ENCODE assay signal across 27 cellular contexts in the genomic region with DNA sequence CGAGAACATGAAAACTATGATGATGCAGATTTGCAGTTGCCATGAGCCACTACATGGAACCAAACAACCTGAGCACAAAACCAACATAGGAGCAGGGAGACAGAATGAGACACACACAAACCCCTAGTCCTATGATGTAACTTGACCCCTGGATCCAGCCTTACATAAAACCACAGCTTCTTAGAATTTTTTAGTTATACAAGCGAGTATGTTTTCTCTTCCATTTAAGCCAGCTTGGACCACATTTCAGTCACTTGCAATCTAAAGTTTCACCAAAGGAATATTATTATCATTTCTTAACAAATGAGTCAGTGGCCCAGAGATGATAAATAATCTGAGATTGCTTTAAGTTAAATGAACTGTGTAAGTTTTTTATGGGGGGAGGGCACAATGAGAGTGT. TPM values are rescaled to one million over a fixed set of nuclear protein-coding genes. Genes with fewer than 3 reads are reported as not detected.
DNase-seq lines count a peak whose midpoint lies in the region; ATAC-seq, FAIRE-seq and TF ChIP-seq lines count a peak whose summit lies in the region.
"Had no signal": no experiment of that assay in that cellular context is flagged by ENCODE, and none has a peak within 500 bp of the region (broad histone marks: within the 10 kb centered on the region; RNA-seq: fewer than 3 reads in every experiment).

No MANE protein-coding gene starts in this region.

- TF ChIP-seq RAD21 in HepG2 (CRISPR knock-in tag; IDR thresholded peaks at IDR 0.05) = no peak

- no peak overlapping the region for H3K4ac ChIP-seq in mesenchymal stem cell (ENCODE audit: low read depth in 1 of 2, low read length in 2 of 2)

- H3K36me3 Mint-ChIP-seq in astrocyte (ENCODE audit: low read depth, unreplicated experiment) = no peaks in the 10 kb centered on the region
- H3K36me3 Mint-ChIP-seq: activated naive CD4-positive, alpha-beta T cell treated with anti-CD3 and anti-CD28 coated beads, Interleukin-2, amount 50 U/mL, for 24 hours; brain had no signal

- no peak overlapping the region for H4K8ac ChIP-seq in mesenchymal stem cell (ENCODE audit: low read length)

- no peak overlapping the region for H2BK5ac ChIP-seq in mesenchymal stem cell (ENCODE audit: low read depth, low read length, poor library complexity, severe bottlenecking)

- H3K27me3 ChIP-seq in astrocyte (ENCODE audit: insufficient read depth, low read length) (no peaks in the 10 kb centered on the region), HepG2 (ENCODE audit: control insufficient read depth in 1 of 2, insufficient read depth in 2 of 2, low read length in 2 of 2) (0 out of 5 replicates have a peak, but pooled peaks cover 0 to under 1% of the 10 kb centered on the region in 2 experiments), mesenchymal stem cell (ENCODE audit: control insufficient read depth in 1 of 2, insufficient read depth in 1 of 2, low read length in 2 of 2) (peaks cover 0 to 4% of the 10 kb centered on the region in 2 experiments)
- H3K27me3 ChIP-seq: sigmoid colon, uterus had no signal

- in situ Hi-C loops in HepG2 (cut with HindIII; ENCODE audit: extremely low pct_ligation_motif_present, low pct_unique_long_range_greater_than_20kb) = loop anchor here (10.0 kb wide), 2 partner anchors 148 to 178 kb away; no protein-coding TSS in a partner anchor

- H3K4me1 Mint-ChIP-seq in astrocyte (ENCODE audit: low read depth, unreplicated experiment) = peaks cover 4% of the 10 kb centered on the region
- H3K4me1 Mint-ChIP-seq: activated naive CD4-positive, alpha-beta T cell treated with anti-CD3 and anti-CD28 coated beads, Interleukin-2, amount 50 U/mL, for 24 hours; H9; nephron progenitor cell had no signal

- no peak overlapping the region for H2AK5ac ChIP-seq in mesenchymal stem cell (ENCODE audit: low read length, severe bottlenecking)

- no peaks in the 10 kb centered on the region for H3K79me1 ChIP-seq in mesenchymal stem cell (replicated peaks; ENCODE audit: low read length, poor library complexity, severe bottlenecking)

- H3K79me2 ChIP-seq in astrocyte (ENCODE audit: insufficient read depth, low read length) = peaks cover 81% of the 10 kb centered on the region
- no peaks in the 10 kb centered on the region for H3K79me2 ChIP-seq in HepG2 (ENCODE audit: insufficient read depth, low read length)

- H3K9ac ChIP-seq in astrocyte (ENCODE audit: low read length) (peak overlapping the region; percentile 19), HepG2 (ENCODE audit: insufficient read depth, low read depth, low read length) (no peak overlapping the region), mesenchymal stem cell (ENCODE audit: low read length) (no peak overlapping the region)

- no peak overlapping the region for H4K91ac ChIP-seq in mesenchymal stem cell (ENCODE audit: low read length)

- H2AFZ ChIP-seq in astrocyte (ENCODE audit: low read depth, low read length) (no peak overlapping the region), HepG2 (ENCODE audit: low read length) (no peak overlapping the region), mesenchymal stem cell (ENCODE audit: low read depth, low read length) (no peak overlapping the region)

- TF ChIP-seq CTCF in astrocyte (IDR thresholded peaks at IDR 0.05; ENCODE audit: insufficient read depth, low read depth, low read length) = no peak
- TF ChIP-seq CTCF in fibroblast of the aortic adventitia (IDR thresholded peaks at IDR 0.05; ENCODE audit: insufficient read depth, low read length) = no peak
- TF ChIP-seq CTCF in HepG2 (CRISPR knock-in tag; IDR thresholded peaks at IDR 0.05) = no peak

- H3K23ac ChIP-seq in mesenchymal stem cell (ENCODE audit: low read length in 2 of 2) = no peak overlapping the region

- TF ChIP-seq EP300 in HepG2 (IDR thresholded peaks at IDR 0.05; ENCODE audit: low read depth in 2 of 2, low read length in 2 of 2) = no peak
- no peak for TF ChIP-seq EP300 in HepG2 (CRISPR knock-in tag; IDR thresholded peaks at IDR 0.05; ENCODE audit: borderline replicate concordance)

- H3K9me3 Mint-ChIP-seq in astrocyte (ENCODE audit: unreplicated experiment) = no peaks in the 10 kb centered on the region
- H3K9me3 Mint-ChIP-seq: activated naive CD4-positive, alpha-beta T cell treated with anti-CD3 and anti-CD28 coated beads, Interleukin-2, amount 50 U/mL, for 24 hours; brain; H9; nephron progenitor cell had no signal

- FAIRE-seq in astrocyte (lab: Jason Lieb, UNC) (no peak), HepG2 (lab: Jason Lieb, UNC) (no peak)
- FAIRE-seq: endometrium, islet of Langerhans, K562 had no signal

- DNase-seq in GM03348 (ENCODE audit: low spot score) (peak; percentile 33), astrocyte (ENCODE audit: low read depth) (peak; percentile 98), fibroblast of the aortic adventitia (ENCODE audit: low read depth) (peak; percentile 86), stromal cell of bone marrow (ENCODE audit: low read depth) (peak; percentile 63), HepG2 (ENCODE audit: low spot score) (no peak), mesenchymal stem cell (no peak)
- DNase-seq: activated CD4-positive, alpha-beta T cell treated with anti-CD3 and anti-CD28 coated beads for 48 hours; AML-193; DMS53; foreskin keratinocyte; H9; hippocampal formation; MV-4-11; NCI-H2171; NCI-H526; nephron progenitor cell; posterior cingulate gyrus; RPMI8226; sigmoid colon; uterus had no signal

- POLR2A ChIA-PET in HepG2 (lab: Yijun Ruan, JAX) = no interaction called here

- no peak overlapping the region for H2BK120ac ChIP-seq in mesenchymal stem cell (ENCODE audit: low read depth, low read length)

- H3K27ac ChIP-seq in astrocyte (ENCODE audit: low read depth, low read length) (peak overlapping the region; percentile 73), HepG2 (ENCODE audit: extremely low read length, insufficient read depth, low read length) (no peak overlapping the region), mesenchymal stem cell (ENCODE audit: low read length, poor library complexity, severe bottlenecking) (no peak overlapping the region)
- H3K27ac ChIP-seq: coronary artery, foreskin keratinocyte, sigmoid colon, uterus had no signal

- H3K18ac ChIP-seq in mesenchymal stem cell (ENCODE audit: low read depth in 1 of 2, low read length in 2 of 2) = no peak overlapping the region

- intact Hi-C loops in HepG2 (cut with micrococcal nuclease; ENCODE audit: unreplicated experiment) = no loop called here

- no peak for TF ChIP-seq POLR2A in HepG2 (IDR thresholded peaks at IDR 0.05; ENCODE audit: insufficient read depth in 1 of 2, low read depth in 2 of 2, low read length in 2 of 2)

- no peak overlapping the region for H2BK15ac ChIP-seq in mesenchymal stem cell (ENCODE audit: low read depth, poor library complexity, severe bottlenecking)

- H3K36me3 ChIP-seq in astrocyte (ENCODE audit: insufficient read depth, low read length) = no peaks in the 10 kb centered on the region
- H3K36me3 ChIP-seq in HepG2 (replicated peaks in 1 of 2; ENCODE audit: control insufficient read depth in 1 of 2, insufficient read depth in 2 of 2, low read length in 2 of 2) = no peaks in the 10 kb centered on the region
- H3K36me3 ChIP-seq in mesenchymal stem cell (ENCODE audit: control insufficient read depth in 1 of 2, insufficient read depth in 2 of 2, low read depth in 1 of 2, low read length in 2 of 2) = peaks cover 0 to 4% of the 10 kb centered on the region in 2 experiments
- H3K36me3 ChIP-seq: sigmoid colon, uterus had no signal

- H3K4me3 Mint-ChIP-seq in astrocyte (ENCODE audit: unreplicated experiment) = no peak overlapping the region
- H3K4me3 Mint-ChIP-seq: activated naive CD4-positive, alpha-beta T cell treated with anti-CD3 and anti-CD28 coated beads, Interleukin-2, amount 50 U/mL, for 24 hours; brain; H9; nephron progenitor cell had no signal

- peaks cover 36% of the 10 kb centered on the region for H3K4me1 ChIP-seq in astrocyte (ENCODE audit: insufficient read depth, low read length)
- H3K4me1 ChIP-seq in HepG2 (ENCODE audit: insufficient read depth, low read length) = no peaks in the 10 kb centered on the region
- H3K4me1 ChIP-seq in mesenchymal stem cell (ENCODE audit: control insufficient read depth, insufficient read depth, low read depth, low read length) = peaks cover 2% of the 10 kb centered on the region
- H3K4me1 ChIP-seq: foreskin keratinocyte, uterus had no signal

- H4K20me1 ChIP-seq in astrocyte (ENCODE audit: insufficient read depth, low read length) (peaks cover 1% of the 10 kb centered on the region), HepG2 (ENCODE audit: insufficient read depth, low read length) (no peaks in the 10 kb centered on the region)

- 2% methylated on average over 2 of the region's 2 CpGs for WGBS in HepG2 (ENCODE audit: low lambda C conversion rate)
- WGBS in mesenchymal stem cell = 68% methylated on average over 2 of the region's 2 CpGs

- ATAC-seq in HepG2 = no peak
- ATAC-seq in HG03097 (IDR thresholded peaks at IDR 0.05; ENCODE audit: low FRiP score, unreplicated experiment) = no peak
- ATAC-seq: foreskin keratinocyte, K562 had no signal

- H3K9me3 ChIP-seq in astrocyte (ENCODE audit: insufficient read depth, low read depth, low read length) (no peaks in the 10 kb centered on the region), HepG2 (ENCODE audit: low read length) (no peaks in the 10 kb centered on the region), mesenchymal stem cell (ENCODE audit: control insufficient read depth, low read length) (no peaks in the 10 kb centered on the region)
- H3K9me3 ChIP-seq: sigmoid colon, uterus had no signal

- peaks cover 17% of the 10 kb centered on the region for H3K27me3 Mint-ChIP-seq in astrocyte (ENCODE audit: low read depth, unreplicated experiment)

- H2BK12ac ChIP-seq in mesenchymal stem cell (ENCODE audit: low read length in 2 of 2) = no peak overlapping the region

- H3K4me3 ChIP-seq in astrocyte (ENCODE audit: insufficient read depth, low read depth, low read length) (no peak overlapping the region), fibroblast of the aortic adventitia (ENCODE audit: low read depth, low read length) (no peak overlapping the region), HepG2 (replicated peaks in 1 of 3; ENCODE audit: insufficient read depth in 1 of 3, low read depth in 2 of 3, low read length in 3 of 3) (no peak overlapping the region), mesenchymal stem cell (ENCODE audit: insufficient read depth in 1 of 2, low read depth in 1 of 2, low read length in 2 of 2) (no peak overlapping the region)
- H3K4me3 ChIP-seq: coronary artery, K562, sigmoid colon, uterus had no signal

- H3K4me2 ChIP-seq in astrocyte (ENCODE audit: low read length) = peak overlapping the region; percentile 36
- no peak overlapping the region for H3K4me2 ChIP-seq in HepG2 (ENCODE audit: low read depth, low read length)
- no peak overlapping the region for H3K4me2 ChIP-seq in mesenchymal stem cell (ENCODE audit: low read length, poor library complexity, severe bottlenecking)

- CTCF ChIA-PET in HepG2 (lab: Yijun Ruan, JAX; ENCODE audit: low intra/inter-chr PET ratio, low total read pairs) = no interaction called here

- BruUV-seq in HepG2 (replicated peaks; lab: Mats Ljungman, UMichigan) = no TSS peak

- H3K14ac ChIP-seq in mesenchymal stem cell (ENCODE audit: low read length in 2 of 2) = no peak overlapping the region

- no peak overlapping the region for H3K27ac Mint-ChIP-seq in astrocyte (ENCODE audit: unreplicated experiment)
- H3K27ac Mint-ChIP-seq: activated naive CD4-positive, alpha-beta T cell treated with anti-CD3 and anti-CD28 coated beads, Interleukin-2, amount 50 U/mL, for 24 hours; brain; H9; nephron progenitor cell had no signal

RNA-seq across cellular contexts. Expression of gene SPOCK1, which starts 6.8 kb away (rescaled TPM):
- total RNA-seq in astrocyte = 53.5 and 71.0 TPM in 2 replicates
- total RNA-seq in fibroblast of the aortic adventitia (ENCODE audit: low replicate concordance) = 174 and 196 TPM in 2 replicates
- 0.18 TPM in 1 of 2 replicates, not detected in the other for total RNA-seq in HepG2 (2016; rRNA removed; fragmentation: Illumina TruSeq; extraction: Trizol)
- total RNA-seq in HepG2 (2016; cell fraction: cytosol; rRNA removed; fragmentation: Illumina TruSeq; extraction: Trizol; ENCODE audit: low read depth) = not detected in 2 replicates
- not detected in 2 replicates for total RNA-seq in HepG2 (2016; cell fraction: insoluble cytoplasmic fraction; rRNA removed; fragmentation: Illumina TruSeq; extraction: Trizol)
- not detected in 2 replicates for total RNA-seq in HepG2 (2016; cell fraction: membrane; rRNA removed; fragmentation: Illumina TruSeq; extraction: Trizol)
- not detected in 2 replicates for total RNA-seq in HepG2 (2016; cell fraction: nucleus; rRNA removed; fragmentation: Illumina TruSeq; extraction: Trizol)
- polyA plus RNA-seq in HepG2 (2011; rRNA removed) = 0.08 and 0.29 TPM in 2 replicates
- 0.01 and 0.08 TPM in 2 replicates for polyA plus RNA-seq in HepG2 (2011; cell fraction: cytosol; rRNA removed)
- polyA plus RNA-seq in HepG2 (2011; cell fraction: nucleus; rRNA removed) = 0.21 TPM in 1 of 2 replicates, not detected in the other
- polyA plus RNA-seq in HepG2 (2012) = not detected in 2 replicates
- polyA plus RNA-seq in HepG2 (2016; cell fraction: cytosol; fragmentation: Illumina TruSeq; extraction: Trizol; ENCODE audit: low read depth) = not detected in 2 replicates
- polyA plus RNA-seq in HepG2 (2016; cell fraction: insoluble cytoplasmic fraction; fragmentation: Illumina TruSeq; extraction: Trizol; ENCODE audit: low read depth) = 0.05 and 0.07 TPM in 2 replicates
- not detected in 2 replicates for polyA plus RNA-seq in HepG2 (2016; cell fraction: membrane; fragmentation: Illumina TruSeq; extraction: Trizol; ENCODE audit: low read depth)
- polyA plus RNA-seq in HepG2 (2016; cell fraction: nucleus; fragmentation: Illumina TruSeq; extraction: Trizol; ENCODE audit: insufficient read depth, low read depth) = 0.14 TPM in 1 of 2 replicates, not detected in the other
- 1.0 and 26.0 TPM in 2 replicates for polyA minus RNA-seq in HepG2 (2011; rRNA and poly(A)+ RNA removed; ENCODE audit: low replicate concordance)
- polyA minus RNA-seq in HepG2 (2011; cell fraction: cytosol; rRNA and poly(A)+ RNA removed) = not detected in 2 replicates
- polyA minus RNA-seq in HepG2 (2011; cell fraction: nucleus; rRNA and poly(A)+ RNA removed) = not detected in 2 replicates
- 0.29 TPM for polyA plus RNA-seq in mesenchymal stem cell (2013, experiment 1 of 2)
- polyA plus RNA-seq in mesenchymal stem cell (2013, experiment 2 of 2) = 0.22 TPM

Comparison
In these comparisons a context has a peak if more than half of its experiments do, and no peak if none do; other contexts are left out.
1. DNase-seq: peak in GM03348 (single experiment), astrocyte (single experiment), fibroblast of the aortic adventitia (single experiment) and stromal cell of bone marrow (single experiment); none in HepG2 (single experiment) and mesenchymal stem cell (single experiment).
2. RNA of gene SPOCK1, which starts 6.8 kb away (total RNA-seq): 174 to 196 TPM in fibroblast of the aortic adventitia and 53.5 to 71.0 TPM in astrocyte; 0.18 TPM in HepG2; every median in the first group is over 10 times any median in the second.